In the genomic region with DNA sequence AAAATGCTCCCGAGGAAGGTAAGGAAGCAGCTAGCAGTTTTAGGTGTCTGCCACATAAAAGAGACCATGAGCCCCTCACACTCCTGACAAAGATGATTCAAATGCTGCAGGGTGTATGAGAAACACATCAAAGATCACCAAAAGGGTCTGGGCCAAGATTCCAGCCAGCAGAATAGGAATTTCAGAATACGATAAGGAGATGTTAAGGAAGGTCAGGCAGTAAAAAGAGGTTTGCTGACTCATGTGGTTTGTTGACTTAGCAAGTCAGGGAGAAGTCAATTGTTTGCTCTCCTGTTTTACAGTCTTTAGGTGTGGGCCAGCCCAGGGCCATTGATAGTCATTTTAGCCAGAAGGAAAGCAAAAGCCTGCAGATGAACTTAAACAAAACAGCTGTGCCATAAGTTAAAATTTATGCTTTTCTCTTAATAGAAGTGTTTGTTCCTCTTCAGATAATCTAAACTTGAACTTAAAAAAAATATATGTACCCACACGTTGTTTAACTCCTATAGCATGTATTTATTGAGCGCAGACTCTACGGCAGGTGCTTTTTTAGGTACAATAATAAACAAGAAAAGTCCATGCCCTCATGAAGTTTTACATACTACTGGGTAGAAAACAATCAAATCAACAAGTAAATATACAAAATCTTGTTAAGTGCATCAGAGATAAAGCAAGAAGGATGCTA, we compare ENCODE assay signal across 8 cellular contexts.
DNase-seq lines count a peak whose midpoint lies in the region; ATAC-seq and TF ChIP-seq lines count a peak whose summit lies in the region.

No MANE protein-coding gene starts in this region.

- H3K4me1 Mint-ChIP-seq in nephron, result peaks cover 36% of the 10 kb centered on the region

- ATAC-seq in GM18511 (IDR thresholded peaks at IDR 0.05; ENCODE audit: unreplicated experiment), result no peak
- no peak for ATAC-seq in GM18861 (IDR thresholded peaks at IDR 0.05; ENCODE audit: unreplicated experiment)

- H3K27me3 Mint-ChIP-seq in nephron (ENCODE audit: low read depth), result no peaks in the 10 kb centered on the region

- WGBS in esophagus muscularis mucosa, result 82% methylated on average over 5 of the region's 5 CpGs

- TF ChIP-seq CTCF in fibroblast of mammary gland (conservative IDR thresholded peaks at IDR 0.05; ENCODE audit: control insufficient read depth, insufficient read depth, low read depth, low read length), result no peak
- TF ChIP-seq CTCF in nephron (IDR thresholded peaks at IDR 0.05; ENCODE audit: unreplicated experiment in 3 of 3), result no peak
- TF ChIP-seq CTCF in esophagus muscularis mucosa (IDR thresholded peaks at IDR 0.05), result no peak

- TF ChIP-seq EP300 in esophagus muscularis mucosa (IDR thresholded peaks at IDR 0.05), result no peak

- H3K27ac Mint-ChIP-seq in nephron, result peak overlapping the region in 2 of 3 experiments; percentile 5 to 22

- H3K9me3 Mint-ChIP-seq in nephron, result no peaks in the 10 kb centered on the region

- TF ChIP-seq POLR2A in esophagus muscularis mucosa (IDR thresholded peaks at IDR 0.05; ENCODE audit: low read depth), result no peak

- no peaks in the 10 kb centered on the region for H3K36me3 Mint-ChIP-seq in nephron (ENCODE audit: low read depth)

- DNase-seq in EH (ENCODE audit: low read depth) (peak; percentile 79), NCI-H526 (lab: John Stamatoyannopoulos, UW) (peak; percentile 46 to 76), fibroblast of mammary gland (ENCODE audit: low read depth) (peak; percentile 69), esophagus muscularis mucosa (ENCODE audit: extremely low spot score) (no peak)
- DNase-seq in activated naive CD4-positive, alpha-beta T cell treated with anti-CD3 and anti-CD28 coated beads, Interleukin-2, amount 50 U/mL, for 16 hours, result no peak

- no peaks in the 10 kb centered on the region for H3K27me3 ChIP-seq in esophagus muscularis mucosa

- H3K4me3 Mint-ChIP-seq in nephron, result no peak overlapping the region

- H3K4me1 ChIP-seq in esophagus muscularis mucosa, result peaks cover 10 to 25% (median 12%) of the 10 kb centered on the region in 4 donors

- H3K4me3 ChIP-seq in fibroblast of mammary gland (ENCODE audit: control insufficient read depth, low read depth, low read length) (no peak overlapping the region), esophagus muscularis mucosa (no peak overlapping the region)

- no peaks in the 10 kb centered on the region for H3K36me3 ChIP-seq in esophagus muscularis mucosa

- H3K9me3 ChIP-seq in esophagus muscularis mucosa, result no peaks in the 10 kb centered on the region

- no peak overlapping the region for H3K27ac ChIP-seq in esophagus muscularis mucosa (replicated peaks in 1 of 4)

- intact Hi-C loops in esophagus muscularis mucosa (cut with DNase I), result no loop called here

Comparison
In these comparisons a context has a peak if more than half of its experiments do, and no peak if none do; other contexts are left out.
1. DNase-seq: peak in EH (single experiment), NCI-H526 (2 of 2) and fibroblast of mammary gland (single experiment); none in activated naive CD4-positive, alpha-beta T cell treated with anti-CD3 and anti-CD28 coated beads, Interleukin-2, amount 50 U/mL, for 16 hours (single experiment) and esophagus muscularis mucosa (single experiment).